Comparison of ENCODE assay signal across 20 cellular contexts in the genomic region with DNA sequence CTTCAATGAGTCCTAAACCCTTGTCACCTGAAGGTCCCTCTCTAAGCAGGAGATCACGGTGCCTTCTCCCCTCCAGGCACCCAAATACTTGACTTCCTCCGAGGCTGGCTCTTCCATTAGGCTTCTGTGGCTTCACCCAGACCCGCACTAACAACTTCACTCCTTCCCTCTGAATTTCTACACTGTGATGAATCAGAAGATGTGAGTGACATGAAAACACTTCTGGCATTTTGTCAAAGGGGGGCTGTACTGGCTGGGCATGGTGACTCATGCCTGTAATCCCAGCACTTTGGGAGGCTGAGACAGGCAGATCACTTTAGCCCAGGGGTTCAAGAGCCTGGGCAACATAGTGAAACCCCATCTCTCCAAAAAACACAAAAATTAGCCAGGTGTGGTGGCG.
DNase-seq lines count a peak whose midpoint lies in the region; FAIRE-seq and TF ChIP-seq lines count a peak whose summit lies in the region.
"Had no signal": no experiment of that assay in that cellular context is flagged by ENCODE, and none has a peak within 500 bp of the region (broad histone marks: within the 10 kb centered on the region; RNA-seq: fewer than 3 reads in every experiment).

No MANE protein-coding gene starts in this region.

- H3K4me1 ChIP-seq in right atrium auricular region = no peaks in the 10 kb centered on the region
- H3K4me1 ChIP-seq: heart left ventricle, transverse colon had no signal

- no peak for FAIRE-seq in urothelium cell line (lab: Jason Lieb, UNC)
- FAIRE-seq: A204.1, endothelial cell of umbilical vein had no signal

- no peak for TF ChIP-seq CTCF in fibroblast of mammary gland (conservative IDR thresholded peaks at IDR 0.05; ENCODE audit: control insufficient read depth, insufficient read depth, low read depth, low read length)
- no peak for TF ChIP-seq CTCF in right atrium auricular region (IDR thresholded peaks at IDR 0.05)

- no peak overlapping the region for H3K4me3 ChIP-seq in fibroblast of mammary gland (ENCODE audit: control insufficient read depth, low read depth, low read length)
- H3K4me3 ChIP-seq in right atrium auricular region = no peak overlapping the region
- H3K4me3 ChIP-seq: heart left ventricle, lung, transverse colon had no signal

- H3K27me3 ChIP-seq in right atrium auricular region = no peaks in the 10 kb centered on the region
- H3K27me3 ChIP-seq: transverse colon had no signal

- no peak overlapping the region for H3K27ac ChIP-seq in right atrium auricular region
- H3K27ac ChIP-seq: heart left ventricle, transverse colon had no signal

- H3K9me3 ChIP-seq in right atrium auricular region = no peaks in the 10 kb centered on the region
- H3K9me3 ChIP-seq: heart left ventricle, transverse colon had no signal

- DNase-seq in SIG-M5 treated with dmso at 0.1 percent for 504 hours (lab: John Stamatoyannopoulos, UW; ENCODE audit: unreplicated experiment) = peak; percentile 8
- DNase-seq in SIG-M5 (lab: John Stamatoyannopoulos, UW) = no peak
- peak; percentile 55 for DNase-seq in RPMI7951 (ENCODE audit: low read depth)
- peak; percentile 33 for DNase-seq in fibroblast of mammary gland (ENCODE audit: low read depth)
- DNase-seq in urothelium cell line (ENCODE audit: low spot score) = peak; percentile 47
- DNase-seq in C1 segment of cervical spinal cord (lab: John Stamatoyannopoulos, UW) = no peak
- no peak for DNase-seq in right atrium auricular region (ENCODE audit: low spot score)
- DNase-seq in NCI-H2227 treated with DMSO at 0.1 percent for 48 hours (lab: John Stamatoyannopoulos, UW) = no peak
- DNase-seq: activated CD4-positive, alpha-beta T cell treated with anti-CD3 and anti-CD28 coated beads for 48 hours; activated naive CD8-positive, alpha-beta T cell treated with anti-CD3 and anti-CD28 coated beads, Interleukin-2, amount 10 ng/mL, durations not matched to agents 7 days and 5 days; Caco-2; heart left ventricle; KBM-7; NCI-H1930; NCI-H526 treated with DMSO at 0.1 percent for 48 hours; stimulated activated CD4-positive, alpha-beta T cell treated with anti-CD3 and anti-CD28 coated beads, Interleukin-4, amount 100 ng/mL, for 1 hour; transverse colon had no signal

- H3K36me3 ChIP-seq in right atrium auricular region = no peaks in the 10 kb centered on the region
- H3K36me3 ChIP-seq: heart left ventricle, transverse colon had no signal

Comparison
In these comparisons a context has a peak if more than half of its experiments do, and no peak if none do; other contexts are left out.
1. DNase-seq: peak in SIG-M5 treated with dmso at 0.1 percent for 504 hours (single experiment), RPMI7951 (single experiment), fibroblast of mammary gland (single experiment) and urothelium cell line (single experiment); none in SIG-M5 (single experiment), C1 segment of cervical spinal cord (0 of 14), right atrium auricular region (single experiment) and NCI-H2227 treated with DMSO at 0.1 percent for 48 hours (single experiment).